1 cellular context compared by ENCODE assay signal in genomic region chr4:1754336-1754735, GRCh38.
TF ChIP-seq lines count a peak whose summit lies in the region.

No MANE protein-coding gene starts in this region.

TF ChIP-seq in IMR-90, 13 proteins besides CTCF, POLR2A, EP300 and RAD21:
- TF ChIP-seq CEBPB (IDR thresholded peaks at IDR 0.05; ENCODE audit: low read depth, low read length) (no peak), MXI1 (IDR thresholded peaks at IDR 0.05; ENCODE audit: borderline replicate concordance, low read depth, low read length) (no peak), BHLHE40 (IDR thresholded peaks at IDR 0.05; ENCODE audit: low read depth, low read length) (no peak), MAZ (IDR thresholded peaks at IDR 0.05; ENCODE audit: borderline replicate concordance, low read depth, low read length) (no peak), FOS (IDR thresholded peaks at IDR 0.05; ENCODE audit: low read depth, low read length) (no peak), RCOR1 (IDR thresholded peaks at IDR 0.05; ENCODE audit: insufficient replicate concordance, low read length) (no peak), MAFK (IDR thresholded peaks at IDR 0.05; ENCODE audit: low read depth, low read length) (no peak), SMC3 (IDR thresholded peaks at IDR 0.05; ENCODE audit: low read depth, low read length) (no peak), RFX5 (IDR thresholded peaks at IDR 0.05; ENCODE audit: low read depth, low read length) (no peak)
- TF ChIP-seq, protein P1, sequence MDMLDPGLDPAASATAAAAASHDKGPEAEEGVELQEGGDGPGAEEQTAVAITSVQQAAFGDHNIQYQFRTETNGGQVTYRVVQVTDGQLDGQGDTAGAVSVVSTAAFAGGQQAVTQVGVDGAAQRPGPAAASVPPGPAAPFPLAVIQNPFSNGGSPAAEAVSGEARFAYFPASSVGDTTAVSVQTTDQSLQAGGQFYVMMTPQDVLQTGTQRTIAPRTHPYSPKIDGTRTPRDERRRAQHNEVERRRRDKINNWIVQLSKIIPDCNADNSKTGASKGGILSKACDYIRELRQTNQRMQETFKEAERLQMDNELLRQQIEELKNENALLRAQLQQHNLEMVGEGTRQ (IDR thresholded peaks at IDR 0.05; ENCODE audit: low read depth, low read length): no peak
TF ChIP-seq in IMR-90: peak in this region for 0.
